In the genomic region with DNA sequence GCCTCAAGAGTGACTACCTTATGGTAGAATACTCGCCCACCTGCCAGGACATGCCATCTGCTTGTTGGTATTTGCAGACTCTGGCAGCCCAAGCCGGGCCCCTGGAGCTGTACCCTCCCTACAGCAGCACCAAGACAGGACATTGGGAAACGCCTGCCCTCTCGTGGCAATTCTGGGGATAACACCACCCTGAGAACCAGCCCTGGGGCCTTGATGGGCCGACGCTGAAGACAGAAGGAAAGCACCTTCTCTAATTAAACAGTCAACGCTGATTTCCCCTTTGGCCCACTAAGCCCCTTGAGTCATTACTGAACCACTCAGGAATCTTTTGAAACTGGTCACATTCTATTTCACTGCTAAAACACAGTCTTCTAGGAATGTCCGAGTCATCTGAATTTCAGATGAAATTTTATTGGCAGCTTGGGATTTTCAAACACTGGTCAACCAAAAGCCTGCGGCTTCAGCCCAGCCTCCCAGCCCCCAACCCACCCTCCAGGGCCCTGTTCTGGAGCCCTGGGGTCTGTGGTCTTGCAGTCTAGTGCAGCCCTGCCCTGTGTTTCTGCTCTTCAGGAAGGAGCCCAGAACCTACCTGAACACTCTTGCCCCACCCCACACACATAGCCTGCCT, we compare ENCODE assay signal across 8 cellular contexts.
DNase-seq lines count a peak whose midpoint lies in the region; ATAC-seq and TF ChIP-seq lines count a peak whose summit lies in the region.

No MANE protein-coding gene starts in this region.

- peaks cover 44% of the 10 kb centered on the region for H3K4me1 ChIP-seq in OCI-LY3 (ENCODE audit: low read length)
- H3K4me1 ChIP-seq in esophagus squamous epithelium, result peaks cover 9 to 29% (median 27%) of the 10 kb centered on the region in 3 donors

- no peak overlapping the region for H3K27ac Mint-ChIP-seq in nephron

- peak; percentile 95 for TF ChIP-seq CTCF in OCI-LY3 (IDR thresholded peaks at IDR 0.05; ENCODE audit: low read depth, low read length)
- TF ChIP-seq CTCF in esophagus squamous epithelium (IDR thresholded peaks at IDR 0.05), result peak; percentile 86 to 94 (median 88)
- peak; percentile 86 to 95 (median 91) for TF ChIP-seq CTCF in nephron (IDR thresholded peaks at IDR 0.05; ENCODE audit: unreplicated experiment in 3 of 3)

- peaks cover 51% of the 10 kb centered on the region for H3K27me3 Mint-ChIP-seq in nephron (ENCODE audit: low read depth)

- peaks cover 5% of the 10 kb centered on the region; the same call in 1 of the 2 replicates for H4K20me1 ChIP-seq in OCI-LY3 (ENCODE audit: insufficient read depth, low read length)

- WGBS in esophagus squamous epithelium, 2 donors, result 11 to 20% methylated on average over 3 to 9 of the region's 9 CpGs

- peak overlapping the region; percentile 33 for H3K9ac ChIP-seq in OCI-LY3 (ENCODE audit: low read length)

- no peak overlapping the region for H3K4me3 Mint-ChIP-seq in nephron

- H3K79me2 ChIP-seq in OCI-LY3 (ENCODE audit: low read length), result no peaks in the 10 kb centered on the region

- peak overlapping the region; percentile 63 for H3K4me3 ChIP-seq in OCI-LY3 (ENCODE audit: low read length)
- H3K4me3 ChIP-seq in esophagus squamous epithelium, result peak overlapping the region in 1 of 4 donors; percentile 39

- peak; percentile 81 for ATAC-seq in GM19397 (IDR thresholded peaks at IDR 0.05; ENCODE audit: unreplicated experiment)
- ATAC-seq in HG03469 (IDR thresholded peaks at IDR 0.05; ENCODE audit: unreplicated experiment), result peak; percentile 60

- no peaks in the 10 kb centered on the region for H3K4me1 Mint-ChIP-seq in nephron

- H3K36me3 Mint-ChIP-seq in nephron (ENCODE audit: low read depth), result no peaks in the 10 kb centered on the region

- TF ChIP-seq POLR2A in esophagus squamous epithelium (IDR thresholded peaks at IDR 0.05), result no peak

- DNase-seq in CMK (ENCODE audit: low read depth) (peak; percentile 76), activated T-cell treated with anti-CD3 and anti-CD28 coated beads for 4 hours (peak; percentile 71), esophagus squamous epithelium (lab: John Stamatoyannopoulos, UW) (no peak)
- peak; percentile 23 to 72 (median 54) for DNase-seq in stimulated activated naive CD4-positive, alpha-beta T cell (lab: John Stamatoyannopoulos, UW)

- peak overlapping the region; percentile 78 for H3K4me2 ChIP-seq in OCI-LY3 (ENCODE audit: low read length)

- no peaks in the 10 kb centered on the region for H3K9me3 ChIP-seq in OCI-LY3 (ENCODE audit: insufficient read depth, low read length)
- H3K9me3 ChIP-seq in esophagus squamous epithelium, result no peaks in the 10 kb centered on the region

- H2AFZ ChIP-seq in OCI-LY3 (ENCODE audit: low read depth, low read length), result peak overlapping the region; percentile 67

- H3K27ac ChIP-seq in OCI-LY3 (ENCODE audit: low read length) (peak overlapping the region; percentile 10; the same call in 1 of the 2 replicates), esophagus squamous epithelium (peak overlapping the region; percentile 25 to 72 (median 56))

- H3K9me3 Mint-ChIP-seq in nephron, result no peaks in the 10 kb centered on the region

- intact Hi-C loops in esophagus squamous epithelium (cut with DNase I), result loop anchor here (5.0 kb wide), 1 partner anchor 94 kb away; a partner anchor contains a TSS

- peaks cover 74% of the 10 kb centered on the region for H3K27me3 ChIP-seq in OCI-LY3 (ENCODE audit: low read depth, low read length)
- no peaks in the 10 kb centered on the region for H3K27me3 ChIP-seq in esophagus squamous epithelium

- H3K36me3 ChIP-seq in OCI-LY3 (replicated peaks; ENCODE audit: low read depth, low read length), result no peaks in the 10 kb centered on the region
- H3K36me3 ChIP-seq in esophagus squamous epithelium, result no peaks in the 10 kb centered on the region
